17 cellular contexts compared by ENCODE assay signal in genomic region chr14:83556746-83557460, GRCh38.
A peak's percentile ranks its signal among the peaks of the same experiment; 100 is the strongest.
DNase-seq lines count a peak whose midpoint lies in the region; ATAC-seq, FAIRE-seq and TF ChIP-seq lines count a peak whose summit lies in the region.
"Had no signal": no experiment of that assay in that cellular context is flagged by ENCODE, and none has a peak within 500 bp of the region (broad histone marks: within the 10 kb centered on the region; RNA-seq: fewer than 3 reads in every experiment).

No MANE protein-coding gene starts in this region.

- H3K4me3 Mint-ChIP-seq in effector memory CD8-positive, alpha-beta T cell = no peak overlapping the region
- H3K4me3 Mint-ChIP-seq in GM23338 = no peak overlapping the region
- no peak overlapping the region for H3K4me3 Mint-ChIP-seq in Caco-2 (ENCODE audit: unreplicated experiment)
- H3K4me3 Mint-ChIP-seq: activated CD8-positive, alpha-beta T cell treated with anti-CD3 and anti-CD28 coated beads, Interleukin-2, amount 10 ng/mL, durations not matched to agents 7 days and 5 days; dendritic cell treated with granulocyte-macrophage colony-stimulating factor and Interleukin-4, amounts not matched to agents 40 ng/mL and 50 ng/mL, for 4 days had no signal

- no peaks in the 10 kb centered on the region for H3K36me3 Mint-ChIP-seq in effector memory CD8-positive, alpha-beta T cell (ENCODE audit: insufficient read depth)
- H3K36me3 Mint-ChIP-seq in GM23338 (ENCODE audit: low read depth) (no peaks in the 10 kb centered on the region), Caco-2 (ENCODE audit: insufficient read depth, unreplicated experiment) (no peaks in the 10 kb centered on the region)

- intact Hi-C loops in Caco-2 (cut with micrococcal nuclease; ENCODE audit: unreplicated experiment) = no loop called here

- no peaks in the 10 kb centered on the region for H3K4me1 Mint-ChIP-seq in effector memory CD8-positive, alpha-beta T cell (ENCODE audit: low read depth in 2 of 2)
- H3K4me1 Mint-ChIP-seq in GM23338 = no peaks in the 10 kb centered on the region
- no peaks in the 10 kb centered on the region for H3K4me1 Mint-ChIP-seq in Caco-2 (ENCODE audit: low read depth, unreplicated experiment)

- no peak for ATAC-seq in effector memory CD8-positive, alpha-beta T cell (replicated peaks)
- ATAC-seq in GM23338 = no peak
- ATAC-seq: activated CD8-positive, alpha-beta T cell treated with anti-CD3 and anti-CD28 coated beads, Interleukin-2, amount 10 ng/mL, durations not matched to agents 7 days and 5 days; left lung; Panc1 had no signal

- no peak overlapping the region for H3K27ac ChIP-seq in GM23338 (ENCODE audit: low read depth)
- H3K27ac ChIP-seq: left lung, WERI-Rb-1 had no signal

- H3K27ac Mint-ChIP-seq in effector memory CD8-positive, alpha-beta T cell = no peak overlapping the region
- H3K27ac Mint-ChIP-seq in GM23338 (no peak overlapping the region), Caco-2 (ENCODE audit: unreplicated experiment) (no peak overlapping the region)
- H3K27ac Mint-ChIP-seq: activated CD8-positive, alpha-beta T cell treated with anti-CD3 and anti-CD28 coated beads, Interleukin-2, amount 10 ng/mL, durations not matched to agents 7 days and 5 days; dendritic cell treated with granulocyte-macrophage colony-stimulating factor and Interleukin-4, amounts not matched to agents 40 ng/mL and 50 ng/mL, for 4 days had no signal

- no TSS peak for BruUV-seq in Caco-2 (replicated peaks; lab: Mats Ljungman, UMichigan)

- H3K36me3 ChIP-seq in bronchial epithelial cell (ENCODE audit: control insufficient read depth, insufficient read depth, low read length) (no peaks in the 10 kb centered on the region), GM23338 (ENCODE audit: insufficient read depth) (no peaks in the 10 kb centered on the region), Caco-2 (ENCODE audit: control insufficient read depth, insufficient read depth, low read length) (no peaks in the 10 kb centered on the region)
- H3K36me3 ChIP-seq: left lung, WERI-Rb-1 had no signal

- TF ChIP-seq CTCF in bronchial epithelial cell (IDR thresholded peaks at IDR 0.05; ENCODE audit: insufficient read depth, low read length, severe bottlenecking) (no peak), GM23338 (conservative IDR thresholded peaks at IDR 0.05; ENCODE audit: low read depth in 2 of 2) (no peak), Caco-2 (IDR thresholded peaks at IDR 0.05; ENCODE audit: insufficient read depth in 1 of 2, low read depth in 1 of 2, low read length in 1 of 2, severe bottlenecking in 1 of 2, unreplicated experiment in 1 of 2) (no peak)

- H3K9me3 Mint-ChIP-seq in effector memory CD8-positive, alpha-beta T cell = peaks cover 3 to 12% of the 10 kb centered on the region in 2 donors
- peaks cover 4% of the 10 kb centered on the region; the same call in 1 of the 3 replicates for H3K9me3 Mint-ChIP-seq in GM23338
- no peaks in the 10 kb centered on the region for H3K9me3 Mint-ChIP-seq in Caco-2 (ENCODE audit: unreplicated experiment)

- no peaks in the 10 kb centered on the region for H3K79me2 ChIP-seq in GM23338 (replicated peaks; ENCODE audit: insufficient read depth)

- no peak overlapping the region for H2AFZ ChIP-seq in GM23338

- H3K27me3 ChIP-seq in bronchial epithelial cell (ENCODE audit: control insufficient read depth, insufficient read depth, low read length) (no peaks in the 10 kb centered on the region), GM23338 (ENCODE audit: insufficient read depth) (no peaks in the 10 kb centered on the region), Caco-2 (replicated peaks; ENCODE audit: control insufficient read depth, insufficient read depth, low read length) (no peaks in the 10 kb centered on the region)
- H3K27me3 ChIP-seq: left lung had no signal

- no peak overlapping the region for H3K4me2 ChIP-seq in GM23338

- DNase-seq in COLO829 (ENCODE audit: low spot score) = peak; percentile 24
- DNase-seq in M059J (ENCODE audit: low read depth) = peak; percentile 11
- DNase-seq in bronchial epithelial cell (ENCODE audit: low read depth) = peak; percentile 18
- peak; percentile 57 for DNase-seq in kidney glomerular epithelial cell (lab: John Stamatoyannopoulos, UW)
- DNase-seq in effector memory CD8-positive, alpha-beta T cell = no peak
- DNase-seq in GM23338 (ENCODE audit: low spot score) = no peak
- no peak for DNase-seq in NCI-H345 (lab: John Stamatoyannopoulos, UW)
- no peak for DNase-seq in Caco-2
- DNase-seq: activated CD8-positive, alpha-beta T cell treated with anti-CD3 and anti-CD28 coated beads, Interleukin-2, amount 10 ng/mL, durations not matched to agents 7 days and 5 days; AML-193; amniotic stem cell; left lung; NCI-H1694 treated with DMSO at 0.1 percent for 48 hours; stimulated activated naive CD4-positive, alpha-beta T cell treated with Interleukin-2 at 50 U/mL for 16 hours; WERI-Rb-1 had no signal

- no peaks in the 10 kb centered on the region for H3K4me1 ChIP-seq in GM23338 (ENCODE audit: insufficient read depth)
- H3K4me1 ChIP-seq in Caco-2 = no peaks in the 10 kb centered on the region
- H3K4me1 ChIP-seq: left lung had no signal

- CTCF ChIA-PET in Caco-2 (lab: Charles Lee) = no interaction called here

- H3K27me3 Mint-ChIP-seq in effector memory CD8-positive, alpha-beta T cell = no peaks in the 10 kb centered on the region
- no peaks in the 10 kb centered on the region for H3K27me3 Mint-ChIP-seq in GM23338 (ENCODE audit: insufficient read depth, low read depth, poor library complexity)
- H3K27me3 Mint-ChIP-seq in Caco-2 (ENCODE audit: insufficient read depth, unreplicated experiment) = no peaks in the 10 kb centered on the region
- H3K27me3 Mint-ChIP-seq: dendritic cell treated with granulocyte-macrophage colony-stimulating factor and Interleukin-4, amounts not matched to agents 40 ng/mL and 50 ng/mL, for 4 days had no signal

- no peaks in the 10 kb centered on the region for H3K9me2 ChIP-seq in GM23338 (ENCODE audit: insufficient read depth)

- H3K9me3 ChIP-seq in Caco-2 = no peaks in the 10 kb centered on the region

- no peak overlapping the region for H3K4me3 ChIP-seq in bronchial epithelial cell (ENCODE audit: low read depth, low read length)
- no peak overlapping the region for H3K4me3 ChIP-seq in GM23338
- H3K4me3 ChIP-seq in Caco-2 (ENCODE audit: low read depth, low read length) = no peak overlapping the region
- H3K4me3 ChIP-seq: left lung had no signal

- POLR2A ChIA-PET in Caco-2 (lab: Charles Lee) = no interaction called here

- no peaks in the 10 kb centered on the region for H3F3A ChIP-seq in GM23338 (replicated peaks; ENCODE audit: low read depth)

- H4K20me1 ChIP-seq in GM23338 (replicated peaks; ENCODE audit: insufficient read depth) = no peaks in the 10 kb centered on the region

- FAIRE-seq in bronchial epithelial cell (lab: Jason Lieb, UNC) = no peak

TF ChIP-seq in GM23338, 12 proteins besides CTCF, POLR2A, EP300 and RAD21 (continues in another document):
- no peak for TF ChIP-seq ZNF462 (CRISPR knock-in tag; IDR thresholded peaks at IDR 0.05)

Comparison
In these comparisons a context has a peak if more than half of its experiments do, and no peak if none do; other contexts are left out.
1. DNase-seq: peak in COLO829 (single experiment), M059J (single experiment), bronchial epithelial cell (single experiment) and kidney glomerular epithelial cell (single experiment); none in effector memory CD8-positive, alpha-beta T cell (0 of 3), GM23338 (single experiment), NCI-H345 (single experiment) and Caco-2 (0 of 2).